ENCODE assay signal across 1 cellular context in the genomic region with DNA sequence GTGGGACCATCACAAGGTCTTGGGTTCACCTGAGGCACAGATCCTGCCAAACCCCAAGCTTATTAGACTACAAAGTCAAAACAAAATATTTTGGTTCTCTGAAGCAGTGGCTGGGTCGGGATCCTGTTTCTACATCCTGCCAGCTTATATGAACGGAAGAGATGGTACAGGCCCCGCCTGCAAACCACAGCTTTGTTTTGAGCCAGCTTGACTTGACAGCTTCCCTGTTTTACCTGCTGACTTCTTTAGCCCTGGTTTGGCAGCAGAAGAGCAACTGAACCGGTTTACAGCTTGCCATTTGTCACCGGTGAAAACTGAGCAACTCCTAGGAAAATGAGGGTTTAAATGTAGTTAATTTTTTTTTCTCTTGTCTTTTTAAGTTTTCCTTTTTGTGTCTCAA.
TF ChIP-seq lines count a peak whose summit lies in the region.

No MANE protein-coding gene starts in this region.

TF ChIP-seq in endothelial cell of umbilical vein, 7 proteins besides CTCF, POLR2A, EP300 and RAD21:
- no peak for TF ChIP-seq FOS (IDR thresholded peaks at IDR 0.05; ENCODE audit: borderline replicate concordance, insufficient read depth, low read length)
- no peak for TF ChIP-seq JUN (IDR thresholded peaks at IDR 0.05; ENCODE audit: borderline replicate concordance, insufficient read depth, insufficient read length, low read depth)
- TF ChIP-seq MYC (IDR thresholded peaks at IDR 0.05; ENCODE audit: low read depth, low read length) = no peak
- no peak for TF ChIP-seq GATA2 (IDR thresholded peaks at IDR 0.05; ENCODE audit: insufficient read depth, insufficient read length, low read depth, low read length)
